In genomic region chr17:2070241-2071023, GRCh38 we compare ENCODE assay signal across 8 cellular contexts. TPM values are rescaled to one million over a fixed set of nuclear protein-coding genes. Genes with fewer than 3 reads are reported as not detected.
A peak's percentile ranks its signal among the peaks of the same experiment; 100 is the strongest.
DNase-seq lines count a peak whose midpoint lies in the region; ATAC-seq and TF ChIP-seq lines count a peak whose summit lies in the region.

No MANE protein-coding gene starts in this region.

- DNase-seq in GM13976 (ENCODE audit: low spot score) (peak; percentile 83), HL-60 (ENCODE audit: low read depth in 1 of 2, low spot score in 1 of 2) (peak in 1 of 2 experiments; percentile 60), colonic mucosa (no peak), GF-D8 (lab: John Stamatoyannopoulos, UW) (no peak), EL (no peak), mesenteric fat pad (ENCODE audit: low spot score) (no peak)
- peak; percentile 13 to 43 for DNase-seq in stimulated activated CD4-positive, alpha-beta T cell treated with anti-CD3 and anti-CD28 coated beads, Interleukin-4, amount 100 ng/mL, for 4 hours

- H3K9ac ChIP-seq in colonic mucosa (ENCODE audit: low read depth in 2 of 2, low read length in 2 of 2), result peak overlapping the region; percentile 14 to 40

- in situ Hi-C loops in GM13976 (cut with MboI; ENCODE audit: low sequenced_read_pairs, unreplicated experiment), result loop anchor here (5.0 kb wide), 1 partner anchor 172 kb away; no protein-coding TSS in a partner anchor

- no peaks in the 10 kb centered on the region for H3K36me3 ChIP-seq in colonic mucosa

- TF ChIP-seq CTCF in GM13976 (IDR thresholded peaks at IDR 0.05; ENCODE audit: borderline replicate concordance, control extremely low read depth, extremely low read depth, insufficient read depth, missing control alignments) (no peak), HL-60 (IDR thresholded peaks at IDR 0.05; ENCODE audit: insufficient read depth, low read length) (no peak), colonic mucosa (IDR thresholded peaks at IDR 0.05) (no peak)

- H3K4me1 ChIP-seq in colonic mucosa, result no peaks in the 10 kb centered on the region

- H3K27ac ChIP-seq in HL-60 (replicated peaks), result peak overlapping the region; percentile 71
- H3K27ac ChIP-seq in colonic mucosa, result peak overlapping the region; percentile 45

- H3K27me3 ChIP-seq in HL-60 (ENCODE audit: insufficient read depth, poor library complexity, severe bottlenecking) (no peaks in the 10 kb centered on the region), colonic mucosa (no peaks in the 10 kb centered on the region)

- intact Hi-C loops in colonic mucosa (cut with DNase I), result no loop called here

- peak; percentile 63 for ATAC-seq in GM21528 (IDR thresholded peaks at IDR 0.05; ENCODE audit: low FRiP score, unreplicated experiment)

- no peaks in the 10 kb centered on the region for H3K9me3 ChIP-seq in colonic mucosa

- H3K4me3 ChIP-seq in HL-60 (replicated peaks; ENCODE audit: insufficient read depth, low read length), result no peak overlapping the region
- H3K4me3 ChIP-seq in colonic mucosa, result no peak overlapping the region

RNA-seq across cellular contexts. Expression of gene HIC1, which starts 15.5 kb away (rescaled TPM):
- 10 to 100 TPM in 1 of 2 donors, 1 to 10 TPM in 1; 7.0 to 11.2 TPM for total RNA-seq in colonic mucosa
- total RNA-seq in mesenteric fat pad, result 34.4 TPM

RNA-seq across cellular contexts. Expression of gene OVCA2, which starts 28.6 kb away (rescaled TPM):
- total RNA-seq in colonic mucosa (10 to 100 TPM; 41.0 to 49.8 TPM), mesenteric fat pad (23.6 TPM)

RNA-seq across cellular contexts. Expression of gene DPH1, which starts 40.5 kb away (rescaled TPM):
- total RNA-seq in colonic mucosa (10 to 100 TPM; 22.7 to 34.4 TPM), mesenteric fat pad (35.6 TPM)

RNA-seq across cellular contexts. Expression of gene RTN4RL1, which starts 45.3 kb away (rescaled TPM):
- total RNA-seq in colonic mucosa (under 1 TPM; 0.32 to 0.37 TPM), mesenteric fat pad (11.2 TPM)

Comparison
In these comparisons a context has a peak if more than half of its experiments do, and no peak if none do; other contexts are left out.
1. DNase-seq: peak in GM13976 (single experiment) and stimulated activated CD4-positive, alpha-beta T cell treated with anti-CD3 and anti-CD28 coated beads, Interleukin-4, amount 100 ng/mL, for 4 hours (2 of 2); none in colonic mucosa (single experiment), GF-D8 (single experiment), EL (single experiment) and mesenteric fat pad (single experiment).